ENCODE assay signal across 8 cellular contexts in genomic region chr15:76346666-76347506, GRCh38. TPM values are rescaled to one million over a fixed set of nuclear protein-coding genes. Genes with fewer than 3 reads are reported as not detected.
DNase-seq lines count a peak whose midpoint lies in the region; ATAC-seq and TF ChIP-seq lines count a peak whose summit lies in the region.

No MANE protein-coding gene starts in this region.

- H3K36me3 ChIP-seq in ectodermal cell (ENCODE audit: control insufficient read depth, insufficient read depth, low read length) (no peaks in the 10 kb centered on the region), muscle layer of colon (ENCODE audit: insufficient read depth, low read length) (no peaks in the 10 kb centered on the region)

- H3K27me3 ChIP-seq in ectodermal cell (ENCODE audit: control insufficient read depth, insufficient read depth, low read length, poor library complexity, severe bottlenecking) (peaks cover 93% of the 10 kb centered on the region), muscle layer of colon (ENCODE audit: control insufficient read depth in 1 of 2, insufficient read depth in 2 of 2, low read length in 2 of 2) (peaks cover 20 to 47% of the 10 kb centered on the region in 2 donors)

- 0% methylated on average over 70 to 76 of the region's 76 CpGs for WGBS in ectodermal cell, 2 experiments

- no peak for ATAC-seq in HG02884 (IDR thresholded peaks at IDR 0.05; ENCODE audit: unreplicated experiment)

- DNase-seq in AG09309 (ENCODE audit: low read depth) (no peak), HFF-Myc (ENCODE audit: extremely low read depth, low read depth) (no peak), CD1c-positive myeloid dendritic cell (ENCODE audit: extremely low spot score) (no peak), NCI-H526 (lab: John Stamatoyannopoulos, UW) (no peak)
- DNase-seq in stimulated activated CD4-positive, alpha-beta T cell treated with anti-CD3 and anti-CD28 coated beads, Interleukin-4, amount 100 ng/mL, for 1 hour, result no peak

- H3K27ac ChIP-seq in ectodermal cell (ENCODE audit: insufficient read depth, low read depth, low read length, poor library complexity, severe bottlenecking) (no peak overlapping the region), muscle layer of colon (ENCODE audit: low read depth, low read length) (peak overlapping the region; percentile 41)

- H3K4me3 ChIP-seq in AG09309 (ENCODE audit: control insufficient read depth, low read depth, low read length) (peak overlapping the region; percentile 9), HFF-Myc (replicated peaks; ENCODE audit: low read depth, low read length) (peak overlapping the region; percentile 53), ectodermal cell (ENCODE audit: insufficient read depth, low read depth, low read length) (peak overlapping the region; percentile 34), muscle layer of colon (ENCODE audit: low read depth in 1 of 2, low read length in 2 of 2) (peak overlapping the region; percentile 31 to 49)

- TF ChIP-seq CTCF in AG09309 (IDR thresholded peaks at IDR 0.05; ENCODE audit: control insufficient read depth, insufficient read depth, low read depth, low read length, missing control alignments) (no peak), HFF-Myc (IDR thresholded peaks at IDR 0.05; ENCODE audit: low read depth, low read length, missing control alignments) (no peak)

- H3K9ac ChIP-seq in muscle layer of colon (ENCODE audit: low read length), result no peak overlapping the region

- no peaks in the 10 kb centered on the region for H3K9me3 ChIP-seq in ectodermal cell (ENCODE audit: control insufficient read depth, low read length)
- no peaks in the 10 kb centered on the region for H3K9me3 ChIP-seq in muscle layer of colon (ENCODE audit: low read length)

- H3K4me1 ChIP-seq in ectodermal cell (ENCODE audit: control insufficient read depth, insufficient read depth, low read length) (peaks cover 3% of the 10 kb centered on the region), muscle layer of colon (ENCODE audit: insufficient read depth, low read length) (no peaks in the 10 kb centered on the region)

RNA-seq across cellular contexts. Expression of gene ISL2, which starts 10.3 kb away (rescaled TPM):
- polyA plus RNA-seq in ectodermal cell (2013, experiment 1 of 4), result not detected
- polyA plus RNA-seq in ectodermal cell (2013, experiment 2 of 4), result 0.25 TPM
- polyA plus RNA-seq in ectodermal cell (2013, experiment 3 of 4), result not detected
- polyA plus RNA-seq in ectodermal cell (2013, experiment 4 of 4), result 0.16 TPM

RNA-seq across cellular contexts. Expression of gene ETFA, which starts 35.6 kb away (rescaled TPM):
- polyA plus RNA-seq in ectodermal cell (2013, experiment 1 of 4), result 119 TPM
- 116 TPM for polyA plus RNA-seq in ectodermal cell (2013, experiment 2 of 4)
- polyA plus RNA-seq in ectodermal cell (2013, experiment 3 of 4), result 102 TPM
- 110 TPM for polyA plus RNA-seq in ectodermal cell (2013, experiment 4 of 4)
